Comparison of ENCODE assay signal across 18 cellular contexts in genomic region chr2:164847291-164847690, GRCh38. TPM values are rescaled to one million over a fixed set of nuclear protein-coding genes. Genes with fewer than 3 reads are reported as not detected.
"Had no signal": no experiment of that assay in that cellular context is flagged by ENCODE, and none has a peak within 500 bp of the region (broad histone marks: within the 10 kb centered on the region; RNA-seq: fewer than 3 reads in every experiment).

No MANE protein-coding gene starts in this region.

- H3K4me1 Mint-ChIP-seq: activated CD4-positive, alpha-beta T cell treated with anti-CD3 and anti-CD28 coated beads, Interleukin-2, amount 10 ng/mL, durations not matched to agents 7 days and 5 days; T-helper 17 cell had no signal

- H3K27me3 ChIP-seq: brain microvascular endothelial cell had no signal

- H3K4me3 Mint-ChIP-seq: activated CD4-positive, alpha-beta memory T cell treated with anti-CD3 and anti-CD28 coated beads for 36 hours; activated CD4-positive, alpha-beta T cell treated with anti-CD3 and anti-CD28 coated beads, Interleukin-2, amount 10 ng/mL, durations not matched to agents 7 days and 5 days; activated naive CD4-positive, alpha-beta T cell treated with anti-CD3 and anti-CD28 coated beads for 36 hours; activated naive CD8-positive, alpha-beta T cell; activated T-cell treated with anti-CD3 and anti-CD28 coated beads, Interleukin-2, amount 50 U/mL, for 4 hours; T-helper 17 cell had no signal

- FAIRE-seq: astrocyte had no signal

- H3K36me3 ChIP-seq: brain microvascular endothelial cell had no signal

- H3K27ac ChIP-seq: brain microvascular endothelial cell had no signal

- DNase-seq: activated CD4-positive, alpha-beta memory T cell treated with anti-CD3 and anti-CD28 coated beads for 36 hours; activated CD4-positive, alpha-beta T cell treated with anti-CD3 and anti-CD28 coated beads, Interleukin-2, amount 10 ng/mL, durations not matched to agents 7 days and 5 days; activated CD4-positive, CD25-positive, alpha-beta regulatory T cell; activated CD8-positive, alpha-beta memory T cell treated with anti-CD3 and anti-CD28 coated beads for 24 hours; activated gamma-delta T cell; activated naive CD4-positive, alpha-beta T cell treated with anti-CD3 and anti-CD28 coated beads for 36 hours; activated T-cell treated with anti-CD3 and anti-CD28 coated beads, Interleukin-2, amount 50 U/mL, for 4 hours; amygdala; brain microvascular endothelial cell; caudate nucleus; Karpas-422; NCI-H1436 treated with DMSO at 0.1 percent for 48 hours; NCI-H187; SIG-M5; T-helper 17 cell; T-helper 9 cell had no signal

- H3K9me3 Mint-ChIP-seq: activated CD4-positive, alpha-beta memory T cell treated with anti-CD3 and anti-CD28 coated beads for 36 hours; activated CD4-positive, alpha-beta T cell treated with anti-CD3 and anti-CD28 coated beads, Interleukin-2, amount 10 ng/mL, durations not matched to agents 7 days and 5 days; activated naive CD4-positive, alpha-beta T cell treated with anti-CD3 and anti-CD28 coated beads for 36 hours; activated T-cell treated with anti-CD3 and anti-CD28 coated beads, Interleukin-2, amount 50 U/mL, for 4 hours had no signal

- H3K27ac Mint-ChIP-seq: activated CD4-positive, alpha-beta memory T cell treated with anti-CD3 and anti-CD28 coated beads for 36 hours; activated CD4-positive, alpha-beta T cell treated with anti-CD3 and anti-CD28 coated beads, Interleukin-2, amount 10 ng/mL, durations not matched to agents 7 days and 5 days; activated naive CD4-positive, alpha-beta T cell treated with anti-CD3 and anti-CD28 coated beads for 36 hours; activated naive CD8-positive, alpha-beta T cell; T-helper 17 cell had no signal

- ATAC-seq: activated T-cell treated with anti-CD3 and anti-CD28 coated beads, Interleukin-2, amount 50 U/mL, for 4 hours; T-helper 17 cell had no signal

- H3K36me3 Mint-ChIP-seq: activated CD4-positive, alpha-beta memory T cell treated with anti-CD3 and anti-CD28 coated beads for 36 hours; activated naive CD8-positive, alpha-beta T cell had no signal

RNA-seq across cellular contexts. Expression of gene COBLL1, which starts 5.7 kb away (rescaled TPM):
- total RNA-seq: activated CD4-positive, alpha-beta memory T cell treated with anti-CD3 and anti-CD28 coated beads for 36 hours; activated CD4-positive, alpha-beta T cell treated with anti-CD3 and anti-CD28 coated beads, Interleukin-2, amount 10 ng/mL, durations not matched to agents 7 days and 5 days; activated naive CD4-positive, alpha-beta T cell treated with anti-CD3 and anti-CD28 coated beads for 36 hours had no signal
